ENCODE assay signal across 18 cellular contexts in genomic region chr1:228863776-228864175, GRCh38.
DNase-seq lines count a peak whose midpoint lies in the region; ATAC-seq and TF ChIP-seq lines count a peak whose summit lies in the region.
"Had no signal": no experiment of that assay in that cellular context is flagged by ENCODE, and none has a peak within 500 bp of the region (broad histone marks: within the 10 kb centered on the region; RNA-seq: fewer than 3 reads in every experiment).

No MANE protein-coding gene starts in this region.

- no peak for ATAC-seq in activated CD8-positive, alpha-beta T cell treated with anti-CD3 and anti-CD28 coated beads, Interleukin-2, amount 10 ng/mL, durations not matched to agents 7 days and 5 days
- ATAC-seq in activated CD8-positive, alpha-beta T cell treated with anti-CD3 and anti-CD28 coated beads for 36 hours = no peak
- ATAC-seq in Panc1 = no peak
- ATAC-seq: activated T-cell treated with anti-CD3 and anti-CD28 coated beads, Interleukin-2, amount 50 U/mL, for 4 hours had no signal

- no peak for TF ChIP-seq CTCF in activated CD8-positive, alpha-beta T cell treated with anti-CD3 and anti-CD28 coated beads for 36 hours (IDR thresholded peaks at IDR 0.05)
- no peak for TF ChIP-seq CTCF in Panc1 (IDR thresholded peaks at IDR 0.05)
- TF ChIP-seq CTCF in endodermal cell (conservative IDR thresholded peaks at IDR 0.05) = no peak
- no peak for TF ChIP-seq CTCF in progenitor cell of endocrine pancreas (IDR thresholded peaks at IDR 0.05; ENCODE audit: unreplicated experiment)
- no peak for TF ChIP-seq CTCF in A673 (conservative IDR thresholded peaks at IDR 0.05; ENCODE audit: low read depth, low read length)

- in situ Hi-C loops in Panc1 (cut with HindIII; ENCODE audit: low pct_unique_long_range_greater_than_20kb, low sequenced_read_pairs) = no loop called here

- H3K9ac ChIP-seq in endodermal cell (ENCODE audit: extremely low read depth, low read length, poor library complexity, severe bottlenecking) = no peak overlapping the region

- no peaks in the 10 kb centered on the region for H3K36me3 Mint-ChIP-seq in activated CD8-positive, alpha-beta T cell treated with anti-CD3 and anti-CD28 coated beads, Interleukin-2, amount 10 ng/mL, durations not matched to agents 7 days and 5 days (ENCODE audit: low read depth)
- H3K36me3 Mint-ChIP-seq in activated CD8-positive, alpha-beta T cell treated with anti-CD3 and anti-CD28 coated beads for 36 hours (ENCODE audit: low read depth) = no peaks in the 10 kb centered on the region
- H3K36me3 Mint-ChIP-seq in endodermal cell (ENCODE audit: low read depth) = no peaks in the 10 kb centered on the region
- no peaks in the 10 kb centered on the region for H3K36me3 Mint-ChIP-seq in progenitor cell of endocrine pancreas (ENCODE audit: insufficient read depth)
- H3K36me3 Mint-ChIP-seq in T-helper 2 cell treated with Interferon-gamma antibody and Interleukin-4, amounts not matched to agents 5 μg/mL and 100 μg/mL, for 36 hours (ENCODE audit: low read depth) = no peaks in the 10 kb centered on the region
- H3K36me3 Mint-ChIP-seq: activated CD4-positive, alpha-beta memory T cell treated with anti-CD3 and anti-CD28 coated beads for 36 hours; memory B cell had no signal

- no peaks in the 10 kb centered on the region for H3K36me3 ChIP-seq in Panc1 (ENCODE audit: control insufficient read depth, insufficient read depth, low read length)
- no peaks in the 10 kb centered on the region for H3K36me3 ChIP-seq in endodermal cell (ENCODE audit: control insufficient read depth, insufficient read depth, low read length)
- H3K36me3 ChIP-seq in A673 (ENCODE audit: insufficient read depth, low read length, poor library complexity, severe bottlenecking) = no peaks in the 10 kb centered on the region

- H3K9me3 ChIP-seq in Panc1 (ENCODE audit: control insufficient read depth, insufficient read depth, low read depth, low read length) = no peaks in the 10 kb centered on the region
- H3K9me3 ChIP-seq in endodermal cell (ENCODE audit: control insufficient read depth, low read length) = no peaks in the 10 kb centered on the region
- no peaks in the 10 kb centered on the region for H3K9me3 ChIP-seq in A673 (ENCODE audit: low read depth, low read length, poor library complexity, severe bottlenecking)

- peak overlapping the region; percentile 78 for H3K27ac Mint-ChIP-seq in activated CD8-positive, alpha-beta T cell treated with anti-CD3 and anti-CD28 coated beads, Interleukin-2, amount 10 ng/mL, durations not matched to agents 7 days and 5 days
- no peak overlapping the region for H3K27ac Mint-ChIP-seq in activated CD8-positive, alpha-beta T cell treated with anti-CD3 and anti-CD28 coated beads for 36 hours
- peak overlapping the region; percentile 49 for H3K27ac Mint-ChIP-seq in endodermal cell
- H3K27ac Mint-ChIP-seq in progenitor cell of endocrine pancreas = peak overlapping the region; percentile 36
- no peak overlapping the region for H3K27ac Mint-ChIP-seq in T-helper 2 cell treated with Interferon-gamma antibody and Interleukin-4, amounts not matched to agents 5 μg/mL and 100 μg/mL, for 36 hours
- H3K27ac Mint-ChIP-seq: activated CD4-positive, alpha-beta memory T cell treated with anti-CD3 and anti-CD28 coated beads for 36 hours; memory B cell had no signal

- no TSS peak for BruUV-seq in Panc1 (replicated peaks; lab: Mats Ljungman, UMichigan)
- no TSS peak for BruUV-seq in A673 (replicated peaks; lab: Mats Ljungman, UMichigan)

- H3K27me3 Mint-ChIP-seq in activated CD8-positive, alpha-beta T cell treated with anti-CD3 and anti-CD28 coated beads, Interleukin-2, amount 10 ng/mL, durations not matched to agents 7 days and 5 days (ENCODE audit: low read depth) = peaks cover 10% of the 10 kb centered on the region
- no peaks in the 10 kb centered on the region for H3K27me3 Mint-ChIP-seq in activated CD8-positive, alpha-beta T cell treated with anti-CD3 and anti-CD28 coated beads for 36 hours
- H3K27me3 Mint-ChIP-seq in endodermal cell (ENCODE audit: insufficient read depth) = peaks cover 10% of the 10 kb centered on the region
- no peaks in the 10 kb centered on the region for H3K27me3 Mint-ChIP-seq in progenitor cell of endocrine pancreas
- H3K27me3 Mint-ChIP-seq in T-helper 2 cell treated with Interferon-gamma antibody and Interleukin-4, amounts not matched to agents 5 μg/mL and 100 μg/mL, for 36 hours (ENCODE audit: low read depth) = peaks cover 11% of the 10 kb centered on the region

- no peaks in the 10 kb centered on the region for H3K9me3 Mint-ChIP-seq in activated CD8-positive, alpha-beta T cell treated with anti-CD3 and anti-CD28 coated beads, Interleukin-2, amount 10 ng/mL, durations not matched to agents 7 days and 5 days (ENCODE audit: insufficient read depth)
- H3K9me3 Mint-ChIP-seq in activated CD8-positive, alpha-beta T cell treated with anti-CD3 and anti-CD28 coated beads for 36 hours = no peaks in the 10 kb centered on the region
- H3K9me3 Mint-ChIP-seq in endodermal cell = no peaks in the 10 kb centered on the region
- no peaks in the 10 kb centered on the region for H3K9me3 Mint-ChIP-seq in progenitor cell of endocrine pancreas (ENCODE audit: low read depth)
- H3K9me3 Mint-ChIP-seq in T-helper 2 cell treated with Interferon-gamma antibody and Interleukin-4, amounts not matched to agents 5 μg/mL and 100 μg/mL, for 36 hours = no peaks in the 10 kb centered on the region
- H3K9me3 Mint-ChIP-seq: activated CD4-positive, alpha-beta memory T cell treated with anti-CD3 and anti-CD28 coated beads for 36 hours; activated T-cell treated with anti-CD3 and anti-CD28 coated beads, Interleukin-2, amount 50 U/mL, for 4 hours; memory B cell had no signal

- peaks cover 32% of the 10 kb centered on the region for H3K4me1 Mint-ChIP-seq in activated CD8-positive, alpha-beta T cell treated with anti-CD3 and anti-CD28 coated beads, Interleukin-2, amount 10 ng/mL, durations not matched to agents 7 days and 5 days (ENCODE audit: low read depth)
- peaks cover 25% of the 10 kb centered on the region for H3K4me1 Mint-ChIP-seq in activated CD8-positive, alpha-beta T cell treated with anti-CD3 and anti-CD28 coated beads for 36 hours (ENCODE audit: low read depth)
- peaks cover 36% of the 10 kb centered on the region for H3K4me1 Mint-ChIP-seq in endodermal cell
- H3K4me1 Mint-ChIP-seq in progenitor cell of endocrine pancreas (ENCODE audit: low read depth) = peaks cover 74% of the 10 kb centered on the region
- H3K4me1 Mint-ChIP-seq in T-helper 2 cell treated with Interferon-gamma antibody and Interleukin-4, amounts not matched to agents 5 μg/mL and 100 μg/mL, for 36 hours (ENCODE audit: low read depth) = peaks cover 19% of the 10 kb centered on the region
- H3K4me1 Mint-ChIP-seq: memory B cell had no signal

- POLR2A ChIA-PET in activated CD8-positive, alpha-beta T cell treated with anti-CD3 and anti-CD28 coated beads, Interleukin-2, amount 10 ng/mL, durations not matched to agents 7 days and 5 days (lab: Charles Lee) = no interaction called here
- POLR2A ChIA-PET in activated CD8-positive, alpha-beta T cell treated with anti-CD3 and anti-CD28 coated beads for 36 hours (lab: Charles Lee) = no interaction called here
- POLR2A ChIA-PET in Panc1 (lab: Charles Lee) (no interaction called here), A673 (lab: Charles Lee; ENCODE audit: low non-redundant PET) (interaction anchor here (0.6 kb wide), 1 partner anchor 166 kb away, joined by 3 read pairs; no protein-coding TSS in a partner anchor)

- H3K4me1 ChIP-seq in Panc1 (ENCODE audit: control insufficient read depth, insufficient read depth, low read length) = peaks cover 75% of the 10 kb centered on the region
- H3K4me1 ChIP-seq in endodermal cell (ENCODE audit: control insufficient read depth, insufficient read depth, low read length) = no peaks in the 10 kb centered on the region
- H3K4me1 ChIP-seq in A673 (ENCODE audit: insufficient read depth, low read length, poor library complexity, severe bottlenecking) = no peaks in the 10 kb centered on the region

- intact Hi-C loops in activated CD8-positive, alpha-beta T cell treated with anti-CD3 and anti-CD28 coated beads for 36 hours (cut with micrococcal nuclease) = no loop called here
- intact Hi-C loops in Panc1 (cut with micrococcal nuclease; ENCODE audit: unreplicated experiment) (no loop called here), A673 (cut with micrococcal nuclease; ENCODE audit: unreplicated experiment) (no loop called here)

- H3K27me3 ChIP-seq in Panc1 (ENCODE audit: control insufficient read depth, insufficient read depth, low read length) (no peaks in the 10 kb centered on the region), endodermal cell (ENCODE audit: control insufficient read depth, insufficient read depth, low read length, poor library complexity, severe bottlenecking) (peaks cover 6% of the 10 kb centered on the region), A673 (replicated peaks; ENCODE audit: insufficient read depth, low read depth, low read length, poor library complexity) (peaks cover 10% of the 10 kb centered on the region)

- H3K27ac ChIP-seq in Panc1 (ENCODE audit: low read length) = peak overlapping the region; percentile 62
- H3K27ac ChIP-seq in endodermal cell (ENCODE audit: low read depth, low read length) = no peak overlapping the region
- H3K27ac ChIP-seq in A673 (ENCODE audit: low read depth, low read length, poor library complexity, severe bottlenecking) = no peak overlapping the region
- H3K27ac ChIP-seq: C4-2B, VCaP had no signal

- WGBS in endodermal cell (ENCODE audit: insufficient coverage in 1 of 2, insufficient read length in 1 of 2), 2 experiments = 92 to 96% methylated on average over 7 of the region's 7 CpGs

- CTCF ChIA-PET in activated CD8-positive, alpha-beta T cell treated with anti-CD3 and anti-CD28 coated beads, Interleukin-2, amount 10 ng/mL, durations not matched to agents 7 days and 5 days (lab: Charles Lee) = interaction anchor here (0.7 to 1.2 kb wide), 2 partner anchors 25 to 27 kb away, joined by 3 read pairs; no protein-coding TSS in a partner anchor
- CTCF ChIA-PET in activated CD8-positive, alpha-beta T cell treated with anti-CD3 and anti-CD28 coated beads for 36 hours (lab: Charles Lee) = interaction anchor here (0.7 kb wide), 1 partner anchor 199 kb away, joined by 4 read pairs; no protein-coding TSS in a partner anchor
- CTCF ChIA-PET in Panc1 (lab: Charles Lee) = interaction anchor here (0.5 kb wide), 1 partner anchor 83 kb away, joined by 6 read pairs; no protein-coding TSS in a partner anchor
- CTCF ChIA-PET in A673 (lab: Charles Lee) = no interaction called here

- DNase-seq in activated CD8-positive, alpha-beta T cell treated with anti-CD3 and anti-CD28 coated beads, Interleukin-2, amount 10 ng/mL, durations not matched to agents 7 days and 5 days = no peak
- no peak for DNase-seq in activated CD8-positive, alpha-beta T cell treated with anti-CD3 and anti-CD28 coated beads for 36 hours
- DNase-seq in Panc1 (ENCODE audit: low read depth, low spot score) = no peak
- no peak for DNase-seq in endodermal cell
- no peak for DNase-seq in progenitor cell of endocrine pancreas (ENCODE audit: low spot score, unreplicated experiment)
- no peak for DNase-seq in T-helper 2 cell treated with Interferon-gamma antibody and Interleukin-4, amounts not matched to agents 5 μg/mL and 100 μg/mL, for 36 hours (ENCODE audit: low spot score)
- DNase-seq in A673 (ENCODE audit: low spot score) = no peak
- DNase-seq in GDM1 (lab: John Stamatoyannopoulos, UW) = no peak
- DNase-seq: activated CD4-positive, alpha-beta memory T cell treated with anti-CD3 and anti-CD28 coated beads for 36 hours; activated T-cell treated with anti-CD3 and anti-CD28 coated beads, Interleukin-2, amount 50 U/mL, for 4 hours; dermis blood vessel endothelial cell; foreskin melanocyte; NCI-H1694 treated with DMSO at 0.1 percent for 48 hours; NCI-H345; stimulated activated CD4-positive, alpha-beta T cell treated with anti-CD3 and anti-CD28 coated beads, Interleukin-4, amount 100 ng/mL, for 4 hours had no signal

- H3K4me3 ChIP-seq in Panc1 (ENCODE audit: low read depth in 2 of 2, low read length in 2 of 2) = no peak overlapping the region
- no peak overlapping the region for H3K4me3 ChIP-seq in endodermal cell (ENCODE audit: low read length)
- no peak overlapping the region for H3K4me3 ChIP-seq in A673 (ENCODE audit: low read depth, low read length, poor library complexity, severe bottlenecking)

- H3K4me3 Mint-ChIP-seq in activated CD8-positive, alpha-beta T cell treated with anti-CD3 and anti-CD28 coated beads, Interleukin-2, amount 10 ng/mL, durations not matched to agents 7 days and 5 days = no peak overlapping the region
- H3K4me3 Mint-ChIP-seq in activated CD8-positive, alpha-beta T cell treated with anti-CD3 and anti-CD28 coated beads for 36 hours = no peak overlapping the region
- H3K4me3 Mint-ChIP-seq in endodermal cell (no peak overlapping the region), progenitor cell of endocrine pancreas (ENCODE audit: low read depth) (no peak overlapping the region)
- H3K4me3 Mint-ChIP-seq in T-helper 2 cell treated with Interferon-gamma antibody and Interleukin-4, amounts not matched to agents 5 μg/mL and 100 μg/mL, for 36 hours = no peak overlapping the region
- H3K4me3 Mint-ChIP-seq: activated CD4-positive, alpha-beta memory T cell treated with anti-CD3 and anti-CD28 coated beads for 36 hours; activated T-cell treated with anti-CD3 and anti-CD28 coated beads, Interleukin-2, amount 50 U/mL, for 4 hours; memory B cell had no signal

Comparison
In these comparisons a context has a peak if more than half of its experiments do, and no peak if none do; other contexts are left out.
1. H3K27ac Mint-ChIP-seq: peak in activated CD8-positive, alpha-beta T cell treated with anti-CD3 and anti-CD28 coated beads, Interleukin-2, amount 10 ng/mL, durations not matched to agents 7 days and 5 days (single experiment), endodermal cell (single experiment) and progenitor cell of endocrine pancreas (single experiment); none in activated CD8-positive, alpha-beta T cell treated with anti-CD3 and anti-CD28 coated beads for 36 hours (single experiment) and T-helper 2 cell treated with Interferon-gamma antibody and Interleukin-4, amounts not matched to agents 5 μg/mL and 100 μg/mL, for 36 hours (single experiment).